Comparison of ENCODE assay signal across 15 cellular contexts in genomic region chr6:31473780-31474725, GRCh38. TPM values are rescaled to one million over a fixed set of nuclear protein-coding genes. Genes with fewer than 3 reads are reported as not detected.
A peak's percentile ranks its signal among the peaks of the same experiment; 100 is the strongest.
DNase-seq lines count a peak whose midpoint lies in the region; ATAC-seq, FAIRE-seq and TF ChIP-seq lines count a peak whose summit lies in the region.
"Had no signal": no experiment of that assay in that cellular context is flagged by ENCODE, and none has a peak within 500 bp of the region (broad histone marks: within the 10 kb centered on the region; RNA-seq: fewer than 3 reads in every experiment).

No MANE protein-coding gene starts in this region.

- no peak overlapping the region for H3K4me3 Mint-ChIP-seq in activated naive CD8-positive, alpha-beta T cell treated with anti-CD3 and anti-CD28 coated beads, Interleukin-2, amount 50 U/mL, for 24 hours

- no peaks in the 10 kb centered on the region for H3K9me3 Mint-ChIP-seq in activated naive CD8-positive, alpha-beta T cell treated with anti-CD3 and anti-CD28 coated beads, Interleukin-2, amount 50 U/mL, for 24 hours

- H3K27ac Mint-ChIP-seq in activated naive CD8-positive, alpha-beta T cell treated with anti-CD3 and anti-CD28 coated beads, Interleukin-2, amount 50 U/mL, for 24 hours: peak overlapping the region; percentile 30

- no peak overlapping the region for H3K4me3 ChIP-seq in small intestine (ENCODE audit: low read depth in 1 of 2, low read length in 2 of 2)
- H3K4me3 ChIP-seq: cardiac muscle cell, HAP-1, tibial nerve had no signal

- H3K9me3 ChIP-seq in small intestine (ENCODE audit: control insufficient read depth, low read depth): no peaks in the 10 kb centered on the region
- H3K9me3 ChIP-seq: HAP-1, tibial nerve had no signal

- H3K27me3 ChIP-seq in foreskin keratinocyte: peaks cover 17% of the 10 kb centered on the region
- no peaks in the 10 kb centered on the region for H3K27me3 ChIP-seq in small intestine (ENCODE audit: control insufficient read depth in 2 of 2, insufficient read depth in 2 of 2, low read length in 2 of 2)
- H3K27me3 ChIP-seq: tibial nerve had no signal

- no peak for FAIRE-seq in small intestine (lab: Jason Lieb, UNC)
- FAIRE-seq: RCC 7860 had no signal

- H3K36me3 ChIP-seq in small intestine (ENCODE audit: control insufficient read depth in 2 of 2, insufficient read depth in 2 of 2, low read length in 2 of 2): no peaks in the 10 kb centered on the region
- H3K36me3 ChIP-seq: cardiac muscle cell, HAP-1, tibial nerve had no signal

- DNase-seq in AG20443 (ENCODE audit: low spot score) (peak; percentile 55), HT1080 (ENCODE audit: low read depth) (peak; percentile 65), foreskin keratinocyte (peak in 1 of 2 donors; percentile 70), sciatic nerve (ENCODE audit: low spot score) (no peak), small intestine (no peak), MV-4-11 (lab: John Stamatoyannopoulos, UW) (no peak)
- no peak for DNase-seq in activated naive CD8-positive, alpha-beta T cell treated with anti-CD3 and anti-CD28 coated beads, Interleukin-2, amount 50 U/mL, for 24 hours
- no peak for DNase-seq in effector CD8-positive, alpha-beta T cell (lab: John Stamatoyannopoulos, UW)
- DNase-seq: hypothalamus, NCI-H1930 had no signal

- no peak for ATAC-seq in activated naive CD8-positive, alpha-beta T cell treated with anti-CD3 and anti-CD28 coated beads, Interleukin-2, amount 50 U/mL, for 24 hours
- ATAC-seq in foreskin keratinocyte (peak; percentile 78), sciatic nerve (no peak)

- H3K4me1 ChIP-seq in foreskin keratinocyte (no peaks in the 10 kb centered on the region), small intestine (ENCODE audit: control insufficient read depth in 2 of 2, insufficient read depth in 1 of 2, low read depth in 1 of 2, low read length in 1 of 2) (peaks cover 0 to 10% of the 10 kb centered on the region in 2 donors)
- H3K4me1 ChIP-seq: HAP-1, tibial nerve had no signal

- TF ChIP-seq CTCF in foreskin keratinocyte (conservative IDR thresholded peaks at IDR 0.05): no peak

- H3K27ac ChIP-seq in foreskin keratinocyte (no peak overlapping the region), small intestine (ENCODE audit: low read depth in 1 of 2, low read length in 1 of 2) (no peak overlapping the region)
- H3K27ac ChIP-seq: cardiac muscle cell, tibial nerve had no signal

- intact Hi-C loops in sciatic nerve (cut with DNase I): no loop called here

- peaks cover 54% of the 10 kb centered on the region for H3K4me1 Mint-ChIP-seq in activated naive CD8-positive, alpha-beta T cell treated with anti-CD3 and anti-CD28 coated beads, Interleukin-2, amount 50 U/mL, for 24 hours

- peaks cover 9% of the 10 kb centered on the region for H3K36me3 Mint-ChIP-seq in activated naive CD8-positive, alpha-beta T cell treated with anti-CD3 and anti-CD28 coated beads, Interleukin-2, amount 50 U/mL, for 24 hours (ENCODE audit: low read depth)

- 85 to 86% (median 85%) methylated on average over 8 of the region's 8 CpGs for WGBS in small intestine, 3 donors

- H3K27me3 Mint-ChIP-seq in activated naive CD8-positive, alpha-beta T cell treated with anti-CD3 and anti-CD28 coated beads, Interleukin-2, amount 50 U/mL, for 24 hours: no peaks in the 10 kb centered on the region

RNA-seq across cellular contexts. Expression of gene MICB, which starts 23.9 kb away (rescaled TPM):
- not detected in 2 replicates for total RNA-seq in HT1080 (2014; rRNA removed; shearing (Covaris generic))
- polyA plus RNA-seq in HT1080 (2015; cell fraction: cytosol; rRNA removed): 0.12 TPM in 1 of 2 replicates, not detected in the other
- not detected in 2 replicates for polyA plus RNA-seq in HT1080 (2015; cell fraction: nucleus; rRNA removed)
- total RNA-seq in foreskin keratinocyte: 26.1 and 37.6 TPM in 2 replicates
- 15.6 and 27.8 TPM in 2 replicates for polyA plus RNA-seq in foreskin keratinocyte
- 2.9 TPM for total RNA-seq in sciatic nerve
- polyA plus RNA-seq in small intestine: 1 to 10 TPM; 1.3 to 6.1 (median 2.7) TPM
- polyA plus RNA-seq: neural cell had no signal

RNA-seq across cellular contexts. Expression of gene MCCD1, which starts 54.7 kb away (rescaled TPM):
- total RNA-seq in HT1080 (2014; rRNA removed; shearing (Covaris generic)): not detected in 2 replicates
- polyA plus RNA-seq in HT1080 (2015; cell fraction: cytosol; rRNA removed): not detected in 2 replicates
- not detected in 2 replicates for polyA plus RNA-seq in HT1080 (2015; cell fraction: nucleus; rRNA removed)
- total RNA-seq in foreskin keratinocyte: not detected in 2 replicates
- polyA plus RNA-seq in foreskin keratinocyte: not detected in 2 replicates
- total RNA-seq in sciatic nerve: not detected
- polyA plus RNA-seq in small intestine: not detected
- total RNA-seq: cardiac muscle cell, tibial nerve had no signal
- polyA plus RNA-seq: cardiac muscle cell, neural cell had no signal

Comparison
In these comparisons a context has a peak if more than half of its experiments do, and no peak if none do; other contexts are left out.
1. DNase-seq: peak in AG20443 (single experiment) and HT1080 (single experiment); none in activated naive CD8-positive, alpha-beta T cell treated with anti-CD3 and anti-CD28 coated beads, Interleukin-2, amount 50 U/mL, for 24 hours (single experiment), sciatic nerve (single experiment), small intestine (single experiment), effector CD8-positive, alpha-beta T cell (single experiment) and MV-4-11 (single experiment).